ENCODE assay signal across 37 cellular contexts in genomic region chr22:25874327-25874726, GRCh38.
"Had no signal": no experiment of that assay in that cellular context is flagged by ENCODE, and none has a peak within 500 bp of the region (broad histone marks: within the 10 kb centered on the region; RNA-seq: fewer than 3 reads in every experiment).

No MANE protein-coding gene starts in this region.

- H3K4me1 Mint-ChIP-seq: activated naive CD4-positive, alpha-beta T cell treated with anti-CD3 and anti-CD28 coated beads, Interleukin-2, amount 10 ng/mL, durations not matched to agents 7 days and 5 days; activated naive CD4-positive, alpha-beta T cell treated with anti-CD3 and anti-CD28 coated beads, Interleukin-2, amount 50 U/mL, for 24 hours; activated naive CD8-positive, alpha-beta T cell treated with anti-CD3 and anti-CD28 coated beads for 36 hours; activated naive CD8-positive, alpha-beta T cell treated with anti-CD3 and anti-CD28 coated beads, Interleukin-2, amount 10 ng/mL, durations not matched to agents 7 days and 5 days; activated T-helper 17 cell treated with anti-CD3 and anti-CD28 coated beads, Interleukin-2, amount 50 U/mL, for 72 hours; central memory CD8-positive, alpha-beta T cell had no signal

- H3K27me3 ChIP-seq: adrenal gland, ascending aorta, body of pancreas, brain microvascular endothelial cell, cardiac muscle cell had no signal

- H3K9me3 ChIP-seq: adrenal gland, ascending aorta, body of pancreas, breast epithelium had no signal

- H3K4me3 Mint-ChIP-seq: activated naive CD4-positive, alpha-beta T cell treated with anti-CD3 and anti-CD28 coated beads for 36 hours; activated naive CD4-positive, alpha-beta T cell treated with anti-CD3 and anti-CD28 coated beads, Interleukin-2, amount 10 ng/mL, durations not matched to agents 7 days and 5 days; activated naive CD4-positive, alpha-beta T cell treated with anti-CD3 and anti-CD28 coated beads, Interleukin-2, amount 50 U/mL, for 24 hours; activated naive CD8-positive, alpha-beta T cell; activated naive CD8-positive, alpha-beta T cell treated with anti-CD3 and anti-CD28 coated beads for 36 hours; activated naive CD8-positive, alpha-beta T cell treated with anti-CD3 and anti-CD28 coated beads, Interleukin-2, amount 10 ng/mL, durations not matched to agents 7 days and 5 days; activated T-cell treated with anti-CD3 and anti-CD28 coated beads, Interleukin-2, amount 50 U/mL, for 24 hours; activated T-cell treated with anti-CD3 and anti-CD28 coated beads, Interleukin-2, amount 50 U/mL, for 4 hours; activated T-cell treated with anti-CD3 and anti-CD28 coated beads, Interleukin-2, amount 50 U/mL, for 72 hours; activated T-helper 1 cell treated with anti-CD3 and anti-CD28 coated beads, Interleukin-12 subunit alpha, Interleukin-12 subunit beta, Interleukin-2, Interleukin-4 antibody, amounts not matched to agents 30 ng/mL and 10 ng/mL and 1 ng/mL, durations not matched to agents 14 hours and 24 hours and 36 hours; activated T-helper 17 cell treated with anti-CD3 and anti-CD28 coated beads, Interleukin-2, amount 50 U/mL, for 72 hours; brain; central memory CD8-positive, alpha-beta T cell had no signal

- H3K27ac ChIP-seq: adrenal gland, ascending aorta, body of pancreas, brain microvascular endothelial cell, breast epithelium, cardiac muscle cell had no signal

- H3K9me3 Mint-ChIP-seq: activated naive CD4-positive, alpha-beta T cell treated with anti-CD3 and anti-CD28 coated beads for 36 hours; activated naive CD4-positive, alpha-beta T cell treated with anti-CD3 and anti-CD28 coated beads, Interleukin-2, amount 10 ng/mL, durations not matched to agents 7 days and 5 days; activated naive CD4-positive, alpha-beta T cell treated with anti-CD3 and anti-CD28 coated beads, Interleukin-2, amount 50 U/mL, for 24 hours; activated naive CD4-positive, alpha-beta T cell treated with anti-CD3 and anti-CD28 coated beads, Interleukin-2, amount 50 U/mL, for 72 hours; activated naive CD8-positive, alpha-beta T cell treated with anti-CD3 and anti-CD28 coated beads for 36 hours; activated naive CD8-positive, alpha-beta T cell treated with anti-CD3 and anti-CD28 coated beads, Interleukin-2, amount 10 ng/mL, durations not matched to agents 7 days and 5 days; activated T-cell treated with anti-CD3 and anti-CD28 coated beads, Interleukin-2, amount 50 U/mL, for 24 hours; activated T-cell treated with anti-CD3 and anti-CD28 coated beads, Interleukin-2, amount 50 U/mL, for 4 hours; activated T-cell treated with anti-CD3 and anti-CD28 coated beads, Interleukin-2, amount 50 U/mL, for 72 hours; activated T-helper 1 cell treated with anti-CD3 and anti-CD28 coated beads, Interleukin-12 subunit alpha, Interleukin-12 subunit beta, Interleukin-2, Interleukin-4 antibody, amounts not matched to agents 30 ng/mL and 10 ng/mL and 1 ng/mL, durations not matched to agents 14 hours and 24 hours and 36 hours; activated T-helper 17 cell treated with anti-CD3 and anti-CD28 coated beads, Interleukin-2, amount 50 U/mL, for 72 hours; activated T-helper 2 cell treated with anti-CD3 and anti-CD28 coated beads, Interferon-gamma antibody, Interleukin-2, Interleukin-4, amounts not matched to agents 10 μg/mL and 5 μg/mL and 100 μg/mL, durations not matched to agents 14 hours and 24 hours and 36 hours; brain; central memory CD8-positive, alpha-beta T cell had no signal

- H3K4me1 ChIP-seq: adrenal gland, ascending aorta, body of pancreas, breast epithelium had no signal

- ATAC-seq: activated naive CD4-positive, alpha-beta T cell treated with anti-CD3 and anti-CD28 coated beads, Interleukin-2, amount 50 U/mL, for 72 hours; activated T-cell treated with anti-CD3 and anti-CD28 coated beads, Interleukin-2, amount 50 U/mL, for 4 hours; activated T-cell treated with anti-CD3 and anti-CD28 coated beads, Interleukin-2, amount 50 U/mL, for 72 hours; activated T-helper 17 cell treated with anti-CD3 and anti-CD28 coated beads, Interleukin-2, amount 50 U/mL, for 72 hours; body of pancreas had no signal

- DNase-seq: activated effector memory CD4-positive, alpha-beta T cell treated with anti-CD3 and anti-CD28 coated beads, Interleukin-2, amount 50 U/mL, for 16 hours; activated effector memory CD4-positive, alpha-beta T cell treated with Interleukin-2 at 50 U/mL for 16 hours; activated gamma-delta T cell; activated gamma-delta T cell treated with Interleukin-2 at 50 U/mL for 16 hours; activated naive CD4-positive, alpha-beta T cell; activated naive CD4-positive, alpha-beta T cell treated with anti-CD3 and anti-CD28 coated beads for 36 hours; activated naive CD4-positive, alpha-beta T cell treated with anti-CD3 and anti-CD28 coated beads, Interleukin-2, amount 10 ng/mL, durations not matched to agents 7 days and 5 days; activated naive CD4-positive, alpha-beta T cell treated with anti-CD3 and anti-CD28 coated beads, Interleukin-2, amount 50 U/mL, for 16 hours; activated naive CD4-positive, alpha-beta T cell treated with Interleukin-2 at 50 U/mL for 16 hours; activated naive CD8-positive, alpha-beta T cell treated with anti-CD3 and anti-CD28 coated beads for 36 hours; activated naive CD8-positive, alpha-beta T cell treated with anti-CD3 and anti-CD28 coated beads, Interleukin-2, amount 10 ng/mL, durations not matched to agents 7 days and 5 days; activated T-cell treated with anti-CD3 and anti-CD28 coated beads, Interleukin-2, amount 50 U/mL, for 1 hour; activated T-cell treated with anti-CD3 and anti-CD28 coated beads, Interleukin-2, amount 50 U/mL, for 24 hours; activated T-cell treated with anti-CD3 and anti-CD28 coated beads, Interleukin-2, amount 50 U/mL, for 4 hours; activated T-cell treated with anti-CD3 and anti-CD28 coated beads, Interleukin-2, amount 50 U/mL, for 48 hours; activated T-cell treated with anti-CD3 and anti-CD28 coated beads, Interleukin-2, amount 50 U/mL, for 72 hours; adrenal gland; amniotic stem cell; amygdala; anterior cingulate cortex; aorta; body of pancreas; brain microvascular endothelial cell; caudate nucleus; central memory CD4-positive, alpha-beta T cell; cerebellar nuclear complex had no signal

- H3K36me3 Mint-ChIP-seq: activated naive CD4-positive, alpha-beta T cell treated with anti-CD3 and anti-CD28 coated beads, Interleukin-2, amount 10 ng/mL, durations not matched to agents 7 days and 5 days; activated naive CD4-positive, alpha-beta T cell treated with anti-CD3 and anti-CD28 coated beads, Interleukin-2, amount 50 U/mL, for 24 hours; activated naive CD4-positive, alpha-beta T cell treated with anti-CD3 and anti-CD28 coated beads, Interleukin-2, amount 50 U/mL, for 72 hours; activated naive CD8-positive, alpha-beta T cell; activated naive CD8-positive, alpha-beta T cell treated with anti-CD3 and anti-CD28 coated beads for 36 hours; activated naive CD8-positive, alpha-beta T cell treated with anti-CD3 and anti-CD28 coated beads, Interleukin-2, amount 10 ng/mL, durations not matched to agents 7 days and 5 days; brain had no signal

- H3K4me3 ChIP-seq: adrenal gland, ascending aorta, body of pancreas, breast epithelium, cardiac muscle cell had no signal

- H3K27ac Mint-ChIP-seq: activated naive CD4-positive, alpha-beta T cell treated with anti-CD3 and anti-CD28 coated beads for 36 hours; activated naive CD4-positive, alpha-beta T cell treated with anti-CD3 and anti-CD28 coated beads, Interleukin-2, amount 10 ng/mL, durations not matched to agents 7 days and 5 days; activated naive CD4-positive, alpha-beta T cell treated with anti-CD3 and anti-CD28 coated beads, Interleukin-2, amount 50 U/mL, for 24 hours; activated naive CD4-positive, alpha-beta T cell treated with anti-CD3 and anti-CD28 coated beads, Interleukin-2, amount 50 U/mL, for 72 hours; activated naive CD8-positive, alpha-beta T cell; activated naive CD8-positive, alpha-beta T cell treated with anti-CD3 and anti-CD28 coated beads for 36 hours; activated naive CD8-positive, alpha-beta T cell treated with anti-CD3 and anti-CD28 coated beads, Interleukin-2, amount 10 ng/mL, durations not matched to agents 7 days and 5 days; activated T-cell treated with anti-CD3 and anti-CD28 coated beads, Interleukin-2, amount 50 U/mL, for 24 hours; activated T-cell treated with anti-CD3 and anti-CD28 coated beads, Interleukin-2, amount 50 U/mL, for 72 hours; activated T-helper 1 cell treated with anti-CD3 and anti-CD28 coated beads, Interleukin-12 subunit alpha, Interleukin-12 subunit beta, Interleukin-2, Interleukin-4 antibody, amounts not matched to agents 30 ng/mL and 10 ng/mL and 1 ng/mL, durations not matched to agents 14 hours and 24 hours and 36 hours; activated T-helper 17 cell treated with anti-CD3 and anti-CD28 coated beads, Interleukin-2, amount 50 U/mL, for 72 hours; activated T-helper 2 cell treated with anti-CD3 and anti-CD28 coated beads, Interferon-gamma antibody, Interleukin-2, Interleukin-4, amounts not matched to agents 10 μg/mL and 5 μg/mL and 100 μg/mL, durations not matched to agents 14 hours and 24 hours and 36 hours; brain had no signal

- H3K36me3 ChIP-seq: adrenal gland, brain microvascular endothelial cell, breast epithelium had no signal
